20 cellular contexts compared by ENCODE assay signal in genomic region chr1:201004732-201005131, GRCh38. TPM values are rescaled to one million over a fixed set of nuclear protein-coding genes. Genes with fewer than 3 reads are reported as not detected.
DNase-seq lines count a peak whose midpoint lies in the region; ATAC-seq and TF ChIP-seq lines count a peak whose summit lies in the region.
"Had no signal": no experiment of that assay in that cellular context is flagged by ENCODE, and none has a peak within 500 bp of the region (broad histone marks: within the 10 kb centered on the region; RNA-seq: fewer than 3 reads in every experiment).

No MANE protein-coding gene starts in this region.

- no peaks in the 10 kb centered on the region for H3K27me3 ChIP-seq in stomach
- H3K27me3 ChIP-seq: SJSA1 had no signal

- peaks cover 13% of the 10 kb centered on the region for H3K36me3 Mint-ChIP-seq in activated T-cell treated with anti-CD3 and anti-CD28 coated beads, Interleukin-2, amount 50 U/mL, for 24 hours (ENCODE audit: low read depth)
- H3K36me3 Mint-ChIP-seq in activated CD8-positive, alpha-beta T cell treated with anti-CD3 and anti-CD28 coated beads for 36 hours (ENCODE audit: low read depth): peaks cover 52% of the 10 kb centered on the region
- H3K36me3 Mint-ChIP-seq in T-helper 2 cell treated with Interferon-gamma antibody and Interleukin-4, amounts not matched to agents 5 μg/mL and 100 μg/mL, for 36 hours (ENCODE audit: low read depth): peaks cover 43% of the 10 kb centered on the region

- H3K4me3 ChIP-seq in stomach: no peak overlapping the region
- H3K4me3 ChIP-seq: SJSA1 had no signal

- POLR2A ChIA-PET in activated CD8-positive, alpha-beta T cell treated with anti-CD3 and anti-CD28 coated beads for 36 hours (lab: Charles Lee): interaction anchor here (0.8 to 1.2 kb wide), 2 partner anchors 12 to 16 kb away, joined by 3 read pairs; no protein-coding TSS in a partner anchor

- H3K36me3 ChIP-seq in stomach: peaks cover 0 to 41% (median 33%) of the 10 kb centered on the region in 4 donors
- H3K36me3 ChIP-seq: SJSA1 had no signal

- ATAC-seq in activated CD8-positive, alpha-beta T cell treated with anti-CD3 and anti-CD28 coated beads for 36 hours: peak; percentile 32
- peak; percentile 29 for ATAC-seq in esophagus mucosa
- ATAC-seq: Right ventricle myocardium inferior had no signal

- peak overlapping the region; percentile 68 for H3K27ac Mint-ChIP-seq in activated T-cell treated with anti-CD3 and anti-CD28 coated beads, Interleukin-2, amount 50 U/mL, for 24 hours
- peak overlapping the region; percentile 17 for H3K27ac Mint-ChIP-seq in activated CD8-positive, alpha-beta T cell treated with anti-CD3 and anti-CD28 coated beads for 36 hours
- H3K27ac Mint-ChIP-seq in T-helper 2 cell treated with Interferon-gamma antibody and Interleukin-4, amounts not matched to agents 5 μg/mL and 100 μg/mL, for 36 hours: no peak overlapping the region
- H3K27ac Mint-ChIP-seq: IgD-negative memory B cell had no signal

- DNase-seq in activated T-cell treated with anti-CD3 and anti-CD28 coated beads, Interleukin-2, amount 50 U/mL, for 24 hours: no peak
- no peak for DNase-seq in activated T-cell treated with anti-CD3 and anti-CD28 coated beads for 4 hours
- DNase-seq in activated CD8-positive, alpha-beta T cell treated with anti-CD3 and anti-CD28 coated beads for 36 hours: no peak
- DNase-seq in stomach: peak; percentile 32
- DNase-seq in NCI-H748 treated with DMSO at 0.1 percent for 48 hours (lab: John Stamatoyannopoulos, UW): no peak
- DNase-seq in T-helper 2 cell treated with Interferon-gamma antibody and Interleukin-4, amounts not matched to agents 5 μg/mL and 100 μg/mL, for 36 hours (ENCODE audit: low spot score): no peak
- no peak for DNase-seq in ecto neural progenitor cell (ENCODE audit: low spot score)
- DNase-seq: AML-193, DMS53, GDM1, NCI-H1105 treated with DMSO at 0.1 percent for 48 hours, NCI-H2029 treated with DMSO at 0.1 percent for 48 hours, NCI-H2171, NCI-H345, NCI-H524 had no signal

- WGBS in stomach, 5 donors: 80 to 91% (median 85%) methylated on average over 8 to 14 of the region's 14 CpGs

- no peaks in the 10 kb centered on the region for H3K9me3 ChIP-seq in stomach
- H3K9me3 ChIP-seq: SJSA1 had no signal

- H3K4me1 Mint-ChIP-seq in activated T-cell treated with anti-CD3 and anti-CD28 coated beads, Interleukin-2, amount 50 U/mL, for 24 hours (ENCODE audit: low read depth): peaks cover 36% of the 10 kb centered on the region
- H3K4me1 Mint-ChIP-seq in activated CD8-positive, alpha-beta T cell treated with anti-CD3 and anti-CD28 coated beads for 36 hours (ENCODE audit: low read depth): peaks cover 32% of the 10 kb centered on the region
- peaks cover 7% of the 10 kb centered on the region for H3K4me1 Mint-ChIP-seq in T-helper 2 cell treated with Interferon-gamma antibody and Interleukin-4, amounts not matched to agents 5 μg/mL and 100 μg/mL, for 36 hours (ENCODE audit: low read depth)

- no peaks in the 10 kb centered on the region for H3K4me1 ChIP-seq in stomach
- H3K4me1 ChIP-seq: SJSA1 had no signal

- no peak overlapping the region for H3K27ac ChIP-seq in stomach
- H3K27ac ChIP-seq: C4-2B, SJSA1 had no signal

- no peak overlapping the region for H3K4me3 Mint-ChIP-seq in activated T-cell treated with anti-CD3 and anti-CD28 coated beads, Interleukin-2, amount 50 U/mL, for 24 hours
- H3K4me3 Mint-ChIP-seq in activated CD8-positive, alpha-beta T cell treated with anti-CD3 and anti-CD28 coated beads for 36 hours: no peak overlapping the region
- no peak overlapping the region for H3K4me3 Mint-ChIP-seq in T-helper 2 cell treated with Interferon-gamma antibody and Interleukin-4, amounts not matched to agents 5 μg/mL and 100 μg/mL, for 36 hours
- H3K4me3 Mint-ChIP-seq: IgD-negative memory B cell had no signal

- intact Hi-C loops in activated CD8-positive, alpha-beta T cell treated with anti-CD3 and anti-CD28 coated beads for 36 hours (cut with micrococcal nuclease): no loop called here
- intact Hi-C loops in stomach (cut with DNase I; ENCODE audit: low total_unique reads): no loop called here

- no peaks in the 10 kb centered on the region for H3K27me3 Mint-ChIP-seq in activated T-cell treated with anti-CD3 and anti-CD28 coated beads, Interleukin-2, amount 50 U/mL, for 24 hours
- no peaks in the 10 kb centered on the region for H3K27me3 Mint-ChIP-seq in activated CD8-positive, alpha-beta T cell treated with anti-CD3 and anti-CD28 coated beads for 36 hours
- H3K27me3 Mint-ChIP-seq in T-helper 2 cell treated with Interferon-gamma antibody and Interleukin-4, amounts not matched to agents 5 μg/mL and 100 μg/mL, for 36 hours (ENCODE audit: low read depth): no peaks in the 10 kb centered on the region
- H3K27me3 Mint-ChIP-seq: IgD-negative memory B cell had no signal

- TF ChIP-seq EP300 in stomach (IDR thresholded peaks at IDR 0.05): no peak

- no peak for TF ChIP-seq POLR2A in stomach (IDR thresholded peaks at IDR 0.05)

- CTCF ChIA-PET in activated CD8-positive, alpha-beta T cell treated with anti-CD3 and anti-CD28 coated beads for 36 hours (lab: Charles Lee): interaction anchor here (0.9 to 2.3 kb wide), 3 partner anchors 25 to 38 kb away, joined by 3 to 8 read pairs (median 8); no protein-coding TSS in a partner anchor

- no peak for TF ChIP-seq CTCF in activated CD8-positive, alpha-beta T cell treated with anti-CD3 and anti-CD28 coated beads for 36 hours (IDR thresholded peaks at IDR 0.05)
- TF ChIP-seq CTCF in stomach (IDR thresholded peaks at IDR 0.05): no peak

- no peaks in the 10 kb centered on the region for H3K9me3 Mint-ChIP-seq in activated T-cell treated with anti-CD3 and anti-CD28 coated beads, Interleukin-2, amount 50 U/mL, for 24 hours
- H3K9me3 Mint-ChIP-seq in activated CD8-positive, alpha-beta T cell treated with anti-CD3 and anti-CD28 coated beads for 36 hours: no peaks in the 10 kb centered on the region
- no peaks in the 10 kb centered on the region for H3K9me3 Mint-ChIP-seq in T-helper 2 cell treated with Interferon-gamma antibody and Interleukin-4, amounts not matched to agents 5 μg/mL and 100 μg/mL, for 36 hours
- H3K9me3 Mint-ChIP-seq: IgD-negative memory B cell had no signal

RNA-seq across cellular contexts. Expression of gene KIF21B, which starts 18.8 kb away (rescaled TPM):
- total RNA-seq in activated CD8-positive, alpha-beta T cell treated with anti-CD3 and anti-CD28 coated beads for 36 hours: 10 to 100 TPM; 93.5 to 94.0 TPM
- 0.52 TPM for total RNA-seq in esophagus mucosa
- 1 to 10 TPM; 2.0 to 8.8 (median 3.2) TPM for total RNA-seq in stomach
- polyA plus RNA-seq in stomach: under 1 TPM; 0.30 to 0.68 (median 0.31) TPM

Comparison
In these comparisons a context has a peak if more than half of its experiments do, and no peak if none do; other contexts are left out.
1. RNA of gene KIF21B, which starts 18.8 kb away (total RNA-seq): 93.5 to 94.0 TPM in activated CD8-positive, alpha-beta T cell treated with anti-CD3 and anti-CD28 coated beads for 36 hours; 2.0 to 8.8 TPM in stomach and 0.52 TPM in esophagus mucosa (single experiment); every median in the first group is over 4 times any median in the second.